ENCODE assay signal across 8 cellular contexts in the genomic region with DNA sequence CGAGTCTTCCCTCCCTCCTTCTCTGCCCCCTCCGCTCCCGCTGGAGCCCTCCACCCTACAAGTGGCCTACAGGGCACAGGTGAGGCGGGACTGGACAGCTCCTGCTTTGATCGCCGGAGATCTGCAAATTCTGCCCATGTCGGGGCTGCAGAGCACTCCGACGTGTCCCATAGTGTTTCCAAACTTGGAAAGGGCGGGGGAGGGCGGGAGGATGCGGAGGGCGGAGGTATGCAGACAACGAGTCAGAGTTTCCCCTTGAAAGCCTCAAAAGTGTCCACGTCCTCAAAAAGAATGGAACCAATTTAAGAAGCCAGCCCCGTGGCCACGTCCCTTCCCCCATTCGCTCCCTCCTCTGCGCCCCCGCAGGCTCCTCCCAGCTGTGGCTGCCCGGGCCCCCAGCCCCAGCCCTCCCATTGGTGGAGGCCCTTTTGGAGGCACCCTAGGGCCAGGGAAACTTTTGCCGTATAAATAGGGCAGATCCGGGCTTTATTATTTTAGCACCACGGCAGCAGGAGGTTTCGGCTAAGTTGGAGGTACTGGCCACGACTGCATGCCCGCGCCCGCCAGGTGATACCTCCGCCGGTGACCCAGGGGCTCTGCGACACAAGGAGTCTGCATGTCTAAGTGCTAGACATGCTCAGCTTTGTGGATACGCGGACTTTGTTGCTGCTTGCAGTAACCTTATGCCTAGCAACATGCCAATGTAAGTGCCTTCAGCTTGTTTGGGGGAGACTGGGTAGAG. TPM values are rescaled to one million over a fixed set of nuclear protein-coding genes. Genes with fewer than 3 reads are reported as not detected.
A peak's percentile ranks its signal among the peaks of the same experiment; 100 is the strongest.
DNase-seq lines count a peak whose midpoint lies in the region; ATAC-seq and TF ChIP-seq lines count a peak whose summit lies in the region.

TSS of gene COL1A2 (plus strand) at position 497 of the 742 bp plus-strand sequence. CDS start at position 634, 137 bp downstream.

- H3K4me3 ChIP-seq in ectodermal cell (ENCODE audit: insufficient read depth, low read depth, low read length) (peak within 1 kb of the TSS; percentile 54), thyroid gland (replicated peaks in 1 of 3) (peak within 1 kb of the TSS; percentile 11 to 43 (median 35))

- H3K27me3 ChIP-seq in ectodermal cell (ENCODE audit: control insufficient read depth, insufficient read depth, low read length, poor library complexity, severe bottlenecking) = no peaks in the 10 kb centered on the region
- no peaks in the 10 kb centered on the region for H3K27me3 ChIP-seq in thyroid gland

- WGBS in ectodermal cell, 2 experiments = 6% methylated on average over 34 of the region's 34 CpGs
- 1 to 2% methylated on average over 18 to 30 of the region's 34 CpGs for WGBS in thyroid gland, 2 donors

- POLR2A ChIA-PET in GM10248 (lab: Yijun Ruan, JAX) = no interaction called here

- intact Hi-C loops in thyroid gland (cut with DNase I) = loop anchor here (5.0 kb wide), 1 partner anchor 102 kb away; no protein-coding TSS in a partner anchor

- H3K36me3 ChIP-seq in ectodermal cell (ENCODE audit: control insufficient read depth, insufficient read depth, low read length) = no peaks in the 10 kb centered on the region
- no peaks in the 10 kb centered on the region for H3K36me3 ChIP-seq in thyroid gland

- peak in 1 of 2 donors; percentile 33 for TF ChIP-seq POLR2A in thyroid gland (IDR thresholded peaks at IDR 0.05)

- DNase-seq in GM10248 (ENCODE audit: extremely low spot score) (peak; percentile 27), lung microvascular endothelial cell (ENCODE audit: low read depth in 2 of 2) (peak; percentile 14 to 28), thyroid gland (peak; percentile 59 to 60), NCI-H1694 treated with DMSO at 0.1 percent for 48 hours (lab: John Stamatoyannopoulos, UW) (no peak), MV-4-11 (lab: John Stamatoyannopoulos, UW) (no peak)

- no peak for TF ChIP-seq CTCF in GM10248 (IDR thresholded peaks at IDR 0.05; ENCODE audit: control extremely low read depth, extremely low read depth, low read depth, missing control alignments)
- TF ChIP-seq CTCF in thyroid gland (IDR thresholded peaks at IDR 0.05) = no peak

- no peaks in the 10 kb centered on the region for H3K9me3 ChIP-seq in ectodermal cell (ENCODE audit: control insufficient read depth, low read length)
- H3K9me3 ChIP-seq in thyroid gland = no peaks in the 10 kb centered on the region

- ATAC-seq in HG03521 (IDR thresholded peaks at IDR 0.05; ENCODE audit: unreplicated experiment) = no peak

- CTCF ChIA-PET in GM10248 (lab: Yijun Ruan, JAX) = interaction anchor here (0.8 to 2.2 kb wide), 17 partner anchors 7 to 1148 kb away, joined by 3 to 8 read pairs (median 3); no protein-coding TSS in a partner anchor

- H3K4me1 ChIP-seq in ectodermal cell (ENCODE audit: control insufficient read depth, insufficient read depth, low read length) (peaks cover 23% of the 10 kb centered on the region), thyroid gland (peaks cover 0 to 5% of the 10 kb centered on the region in 2 donors)

- H3K27ac ChIP-seq in ectodermal cell (ENCODE audit: insufficient read depth, low read depth, low read length, poor library complexity, severe bottlenecking) = peak within 1 kb of the TSS; percentile 22
- H3K27ac ChIP-seq in thyroid gland = peak within 1 kb of the TSS; percentile 3 to 76 (median 70)

TF ChIP-seq in PFSK-1, 5 proteins besides CTCF, POLR2A, EP300 and RAD21:
- TF ChIP-seq SIN3A (IDR thresholded peaks at IDR 0.05; ENCODE audit: borderline replicate concordance, insufficient read depth, low read length) = no peak
- TF ChIP-seq POLR2AphosphoS5 (IDR thresholded peaks at IDR 0.05; ENCODE audit: low read depth, low read length) = peak; percentile 59; the same call in 1 of the 2 replicates
- TF ChIP-seq TAF1 (IDR thresholded peaks at IDR 0.05; ENCODE audit: borderline replicate concordance, insufficient read depth, low read length) = no peak
- TF ChIP-seq FOXP2 (optimal IDR thresholded peaks at IDR 0.05; ENCODE audit: borderline replicate concordance, extremely low read depth, extremely low read length, insufficient read depth) = peak; percentile 5
- TF ChIP-seq, protein P1, sequence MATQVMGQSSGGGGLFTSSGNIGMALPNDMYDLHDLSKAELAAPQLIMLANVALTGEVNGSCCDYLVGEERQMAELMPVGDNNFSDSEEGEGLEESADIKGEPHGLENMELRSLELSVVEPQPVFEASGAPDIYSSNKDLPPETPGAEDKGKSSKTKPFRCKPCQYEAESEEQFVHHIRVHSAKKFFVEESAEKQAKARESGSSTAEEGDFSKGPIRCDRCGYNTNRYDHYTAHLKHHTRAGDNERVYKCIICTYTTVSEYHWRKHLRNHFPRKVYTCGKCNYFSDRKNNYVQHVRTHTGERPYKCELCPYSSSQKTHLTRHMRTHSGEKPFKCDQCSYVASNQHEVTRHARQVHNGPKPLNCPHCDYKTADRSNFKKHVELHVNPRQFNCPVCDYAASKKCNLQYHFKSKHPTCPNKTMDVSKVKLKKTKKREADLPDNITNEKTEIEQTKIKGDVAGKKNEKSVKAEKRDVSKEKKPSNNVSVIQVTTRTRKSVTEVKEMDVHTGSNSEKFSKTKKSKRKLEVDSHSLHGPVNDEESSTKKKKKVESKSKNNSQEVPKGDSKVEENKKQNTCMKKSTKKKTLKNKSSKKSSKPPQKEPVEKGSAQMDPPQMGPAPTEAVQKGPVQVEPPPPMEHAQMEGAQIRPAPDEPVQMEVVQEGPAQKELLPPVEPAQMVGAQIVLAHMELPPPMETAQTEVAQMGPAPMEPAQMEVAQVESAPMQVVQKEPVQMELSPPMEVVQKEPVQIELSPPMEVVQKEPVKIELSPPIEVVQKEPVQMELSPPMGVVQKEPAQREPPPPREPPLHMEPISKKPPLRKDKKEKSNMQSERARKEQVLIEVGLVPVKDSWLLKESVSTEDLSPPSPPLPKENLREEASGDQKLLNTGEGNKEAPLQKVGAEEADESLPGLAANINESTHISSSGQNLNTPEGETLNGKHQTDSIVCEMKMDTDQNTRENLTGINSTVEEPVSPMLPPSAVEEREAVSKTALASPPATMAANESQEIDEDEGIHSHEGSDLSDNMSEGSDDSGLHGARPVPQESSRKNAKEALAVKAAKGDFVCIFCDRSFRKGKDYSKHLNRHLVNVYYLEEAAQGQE (IDR thresholded peaks at IDR 0.05; ENCODE audit: insufficient read depth in 1 of 2, low read depth in 2 of 2, low read length in 2 of 2) = peak; percentile 84 to 88

RNA-seq across cellular contexts. Expression of gene COL1A2, which starts in this region (rescaled TPM):
- polyA plus RNA-seq in PFSK-1 (2012; ENCODE audit: insufficient read length, low read depth) = 284 TPM
- 160 TPM for polyA plus RNA-seq in ectodermal cell (2013, experiment 1 of 4)
- polyA plus RNA-seq in ectodermal cell (2013, experiment 2 of 4) = 155 TPM
- 158 TPM for polyA plus RNA-seq in ectodermal cell (2013, experiment 3 of 4)
- 189 TPM for polyA plus RNA-seq in ectodermal cell (2013, experiment 4 of 4)
- total RNA-seq in lung microvascular endothelial cell (9.8 and 13.3 TPM in 2 replicates), thyroid gland (100 to 1,000 TPM in 2 of 4 donors, 10 to 100 TPM in 2; 50.4 to 143 (median 88.4) TPM)

Comparison
In these comparisons a context has a peak if more than half of its experiments do, and no peak if none do; other contexts are left out.
1. DNase-seq: peak in GM10248 (single experiment), lung microvascular endothelial cell (2 of 2) and thyroid gland (2 of 2); none in NCI-H1694 treated with DMSO at 0.1 percent for 48 hours (single experiment) and MV-4-11 (single experiment).